In the genomic region with DNA sequence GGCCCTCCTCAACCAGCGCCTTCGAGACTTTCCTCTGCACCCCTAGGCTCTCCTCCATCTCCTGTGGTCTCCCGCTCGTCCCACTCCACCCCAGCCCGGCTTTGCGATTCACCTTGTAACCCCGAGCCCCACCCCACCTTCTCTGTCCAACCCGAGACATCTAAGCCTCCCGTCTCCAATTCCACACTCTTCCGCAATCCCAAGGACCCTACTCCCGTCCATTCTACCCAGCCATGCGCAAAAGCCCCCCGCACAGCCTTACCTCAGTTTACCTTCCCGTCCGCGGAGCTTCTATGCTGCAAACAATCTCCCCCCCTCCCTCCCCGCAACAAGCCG, we compare ENCODE assay signal across 1 cellular context.
TF ChIP-seq lines count a peak whose summit lies in the region.

No MANE protein-coding gene starts in this region.

TF ChIP-seq in K562, 482 proteins besides CTCF, POLR2A, EP300 and RAD21 (continued from another document and continues in another):
- TF ChIP-seq, protein P1, sequence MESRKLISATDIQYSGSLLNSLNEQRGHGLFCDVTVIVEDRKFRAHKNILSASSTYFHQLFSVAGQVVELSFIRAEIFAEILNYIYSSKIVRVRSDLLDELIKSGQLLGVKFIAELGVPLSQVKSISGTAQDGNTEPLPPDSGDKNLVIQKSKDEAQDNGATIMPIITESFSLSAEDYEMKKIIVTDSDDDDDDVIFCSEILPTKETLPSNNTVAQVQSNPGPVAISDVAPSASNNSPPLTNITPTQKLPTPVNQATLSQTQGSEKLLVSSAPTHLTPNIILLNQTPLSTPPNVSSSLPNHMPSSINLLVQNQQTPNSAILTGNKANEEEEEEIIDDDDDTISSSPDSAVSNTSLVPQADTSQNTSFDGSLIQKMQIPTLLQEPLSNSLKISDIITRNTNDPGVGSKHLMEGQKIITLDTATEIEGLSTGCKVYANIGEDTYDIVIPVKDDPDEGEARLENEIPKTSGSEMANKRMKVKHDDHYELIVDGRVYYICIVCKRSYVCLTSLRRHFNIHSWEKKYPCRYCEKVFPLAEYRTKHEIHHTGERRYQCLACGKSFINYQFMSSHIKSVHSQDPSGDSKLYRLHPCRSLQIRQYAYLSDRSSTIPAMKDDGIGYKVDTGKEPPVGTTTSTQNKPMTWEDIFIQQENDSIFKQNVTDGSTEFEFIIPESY (CRISPR knock-in tag; IDR thresholded peaks at IDR 0.05): no peak
- TF ChIP-seq ZNF507 (tag; conservative IDR thresholded peaks at IDR 0.05): no peak
- TF ChIP-seq ATF7 (IDR thresholded peaks at IDR 0.05): no peak
- TF ChIP-seq, protein P2, sequence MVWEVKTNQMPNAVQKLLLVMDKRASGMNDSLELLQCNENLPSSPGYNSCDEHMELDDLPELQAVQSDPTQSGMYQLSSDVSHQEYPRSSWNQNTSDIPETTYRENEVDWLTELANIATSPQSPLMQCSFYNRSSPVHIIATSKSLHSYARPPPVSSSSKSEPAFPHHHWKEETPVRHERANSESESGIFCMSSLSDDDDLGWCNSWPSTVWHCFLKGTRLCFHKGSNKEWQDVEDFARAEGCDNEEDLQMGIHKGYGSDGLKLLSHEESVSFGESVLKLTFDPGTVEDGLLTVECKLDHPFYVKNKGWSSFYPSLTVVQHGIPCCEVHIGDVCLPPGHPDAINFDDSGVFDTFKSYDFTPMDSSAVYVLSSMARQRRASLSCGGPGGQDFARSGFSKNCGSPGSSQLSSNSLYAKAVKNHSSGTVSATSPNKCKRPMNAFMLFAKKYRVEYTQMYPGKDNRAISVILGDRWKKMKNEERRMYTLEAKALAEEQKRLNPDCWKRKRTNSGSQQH (CRISPR knock-in tag; IDR thresholded peaks at IDR 0.05): peak; percentile 88
- 0 out of 2 replicates have a peak, but pooled peaks have one; percentile 17 for TF ChIP-seq MTA1 (IDR thresholded peaks at IDR 0.05; ENCODE audit: borderline replicate concordance)
- no peak for TF ChIP-seq PHB (CRISPR knock-in tag; IDR thresholded peaks at IDR 0.05)
- TF ChIP-seq ARNT (IDR thresholded peaks at IDR 0.05): peak; percentile 38 to 43; a peak in 2 of 4 replicates
- no peak for TF ChIP-seq ZNF354B (CRISPR knock-in tag; IDR thresholded peaks at IDR 0.05)
- TF ChIP-seq RHOXF2B (CRISPR knock-in tag; conservative IDR thresholded peaks at IDR 0.05): no peak
- TF ChIP-seq HMGN3 (IDR thresholded peaks at IDR 0.05; ENCODE audit: borderline replicate concordance, extremely low read depth, insufficient read length, low read depth, low read length): no peak
- no peak for TF ChIP-seq U2AF1 (optimal IDR thresholded peaks at IDR 0.05; ENCODE audit: low read depth, low read length)
- no peak for TF ChIP-seq RBBP5 (IDR thresholded peaks at IDR 0.05; ENCODE audit: borderline replicate concordance, insufficient read depth, low read length, poor library complexity, severe bottlenecking)
- no peak for TF ChIP-seq SRSF3 (IDR thresholded peaks at IDR 0.05; ENCODE audit: insufficient read depth, low read length)
- TF ChIP-seq ZNF778 (CRISPR knock-in tag; IDR thresholded peaks at IDR 0.05): no peak
- no peak for TF ChIP-seq CEBPG (CRISPR knock-in tag; IDR thresholded peaks at IDR 0.05)
- no peak for TF ChIP-seq CEBPG (tag; conservative IDR thresholded peaks at IDR 0.05 in 1 of 2, IDR thresholded peaks at IDR 0.05 in 1 of 2)
- no peak for TF ChIP-seq SMARCB1 (IDR thresholded peaks at IDR 0.05; ENCODE audit: insufficient read length, low read depth)
- TF ChIP-seq, protein P3, sequence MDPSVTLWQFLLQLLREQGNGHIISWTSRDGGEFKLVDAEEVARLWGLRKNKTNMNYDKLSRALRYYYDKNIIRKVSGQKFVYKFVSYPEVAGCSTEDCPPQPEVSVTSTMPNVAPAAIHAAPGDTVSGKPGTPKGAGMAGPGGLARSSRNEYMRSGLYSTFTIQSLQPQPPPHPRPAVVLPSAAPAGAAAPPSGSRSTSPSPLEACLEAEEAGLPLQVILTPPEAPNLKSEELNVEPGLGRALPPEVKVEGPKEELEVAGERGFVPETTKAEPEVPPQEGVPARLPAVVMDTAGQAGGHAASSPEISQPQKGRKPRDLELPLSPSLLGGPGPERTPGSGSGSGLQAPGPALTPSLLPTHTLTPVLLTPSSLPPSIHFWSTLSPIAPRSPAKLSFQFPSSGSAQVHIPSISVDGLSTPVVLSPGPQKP (CRISPR knock-in tag; IDR thresholded peaks at IDR 0.05): no peak
- 0 out of 2 replicates have a peak, but pooled peaks have one; percentile 26 for TF ChIP-seq ZNF57 (CRISPR knock-in tag; IDR thresholded peaks at IDR 0.05)
- TF ChIP-seq, protein P4, sequence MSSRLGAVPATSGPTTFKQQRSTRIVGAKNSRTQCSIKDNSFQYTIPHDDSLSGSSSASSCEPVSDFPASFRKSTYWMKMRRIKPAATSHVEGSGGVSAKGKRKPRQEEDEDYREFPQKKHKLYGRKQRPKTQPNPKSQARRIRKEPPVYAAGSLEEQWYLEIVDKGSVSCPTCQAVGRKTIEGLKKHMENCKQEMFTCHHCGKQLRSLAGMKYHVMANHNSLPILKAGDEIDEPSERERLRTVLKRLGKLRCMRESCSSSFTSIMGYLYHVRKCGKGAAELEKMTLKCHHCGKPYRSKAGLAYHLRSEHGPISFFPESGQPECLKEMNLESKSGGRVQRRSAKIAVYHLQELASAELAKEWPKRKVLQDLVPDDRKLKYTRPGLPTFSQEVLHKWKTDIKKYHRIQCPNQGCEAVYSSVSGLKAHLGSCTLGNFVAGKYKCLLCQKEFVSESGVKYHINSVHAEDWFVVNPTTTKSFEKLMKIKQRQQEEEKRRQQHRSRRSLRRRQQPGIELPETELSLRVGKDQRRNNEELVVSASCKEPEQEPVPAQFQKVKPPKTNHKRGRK (tag; IDR thresholded peaks at IDR 0.05): no peak
- no peak for TF ChIP-seq ZNF24 (IDR thresholded peaks at IDR 0.05)
- TF ChIP-seq ZNF696 (CRISPR knock-in tag; conservative IDR thresholded peaks at IDR 0.05): no peak
- TF ChIP-seq, protein P5, sequence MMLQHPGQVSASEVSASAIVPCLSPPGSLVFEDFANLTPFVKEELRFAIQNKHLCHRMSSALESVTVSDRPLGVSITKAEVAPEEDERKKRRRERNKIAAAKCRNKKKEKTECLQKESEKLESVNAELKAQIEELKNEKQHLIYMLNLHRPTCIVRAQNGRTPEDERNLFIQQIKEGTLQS (IDR thresholded peaks at IDR 0.05): 0 out of 2 replicates have a peak, but pooled peaks have one; percentile 12
- TF ChIP-seq, protein P5 (CRISPR knock-in tag; conservative IDR thresholded peaks at IDR 0.05): no peak
- no peak for TF ChIP-seq BHLHE40 (IDR thresholded peaks at IDR 0.05; ENCODE audit: low read length)
- TF ChIP-seq HIVEP1 (CRISPR knock-in tag; IDR thresholded peaks at IDR 0.05): 0 out of 2 replicates have a peak, but pooled peaks have one; percentile 14
- TF ChIP-seq ZC3H4 (CRISPR knock-in tag; IDR thresholded peaks at IDR 0.05; ENCODE audit: borderline replicate concordance): no peak
- TF ChIP-seq, protein P6, sequence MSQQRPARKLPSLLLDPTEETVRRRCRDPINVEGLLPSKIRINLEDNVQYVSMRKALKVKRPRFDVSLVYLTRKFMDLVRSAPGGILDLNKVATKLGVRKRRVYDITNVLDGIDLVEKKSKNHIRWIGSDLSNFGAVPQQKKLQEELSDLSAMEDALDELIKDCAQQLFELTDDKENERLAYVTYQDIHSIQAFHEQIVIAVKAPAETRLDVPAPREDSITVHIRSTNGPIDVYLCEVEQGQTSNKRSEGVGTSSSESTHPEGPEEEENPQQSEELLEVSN (IDR thresholded peaks at IDR 0.05; ENCODE audit: borderline replicate concordance in 1 of 2, extremely low read depth in 1 of 2, insufficient read depth in 1 of 2, insufficient read length in 1 of 2, low read depth in 1 of 2, low read length in 1 of 2, poor library complexity in 1 of 2, severe bottlenecking in 1 of 2): no peak
- no peak for TF ChIP-seq ZNF551 (CRISPR knock-in tag; IDR thresholded peaks at IDR 0.05)
- no peak for TF ChIP-seq HOXB6 (CRISPR knock-in tag; IDR thresholded peaks at IDR 0.05; ENCODE audit: borderline replicate concordance)
- TF ChIP-seq CHD4 (IDR thresholded peaks at IDR 0.05; ENCODE audit: insufficient read depth, insufficient replicate concordance, low read depth, low read length, poor library complexity, severe bottlenecking): no peak
- no peak for TF ChIP-seq RCOR1 (IDR thresholded peaks at IDR 0.05; ENCODE audit: borderline replicate concordance in 1 of 2, low read depth in 2 of 2, low read length in 2 of 2)
- TF ChIP-seq, protein P7, sequence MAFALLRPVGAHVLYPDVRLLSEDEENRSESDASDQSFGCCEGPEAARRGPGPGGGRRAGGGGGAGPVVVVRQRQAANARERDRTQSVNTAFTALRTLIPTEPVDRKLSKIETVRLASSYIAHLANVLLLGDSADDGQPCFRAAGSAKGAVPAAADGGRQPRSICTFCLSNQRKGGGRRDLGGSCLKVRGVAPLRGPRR (CRISPR knock-in tag; IDR thresholded peaks at IDR 0.05): no peak
- peak; percentile 55; the same call in 1 of the 2 replicates for TF ChIP-seq PHF8 (IDR thresholded peaks at IDR 0.05; ENCODE audit: borderline replicate concordance, low read length)
- TF ChIP-seq, protein P8, sequence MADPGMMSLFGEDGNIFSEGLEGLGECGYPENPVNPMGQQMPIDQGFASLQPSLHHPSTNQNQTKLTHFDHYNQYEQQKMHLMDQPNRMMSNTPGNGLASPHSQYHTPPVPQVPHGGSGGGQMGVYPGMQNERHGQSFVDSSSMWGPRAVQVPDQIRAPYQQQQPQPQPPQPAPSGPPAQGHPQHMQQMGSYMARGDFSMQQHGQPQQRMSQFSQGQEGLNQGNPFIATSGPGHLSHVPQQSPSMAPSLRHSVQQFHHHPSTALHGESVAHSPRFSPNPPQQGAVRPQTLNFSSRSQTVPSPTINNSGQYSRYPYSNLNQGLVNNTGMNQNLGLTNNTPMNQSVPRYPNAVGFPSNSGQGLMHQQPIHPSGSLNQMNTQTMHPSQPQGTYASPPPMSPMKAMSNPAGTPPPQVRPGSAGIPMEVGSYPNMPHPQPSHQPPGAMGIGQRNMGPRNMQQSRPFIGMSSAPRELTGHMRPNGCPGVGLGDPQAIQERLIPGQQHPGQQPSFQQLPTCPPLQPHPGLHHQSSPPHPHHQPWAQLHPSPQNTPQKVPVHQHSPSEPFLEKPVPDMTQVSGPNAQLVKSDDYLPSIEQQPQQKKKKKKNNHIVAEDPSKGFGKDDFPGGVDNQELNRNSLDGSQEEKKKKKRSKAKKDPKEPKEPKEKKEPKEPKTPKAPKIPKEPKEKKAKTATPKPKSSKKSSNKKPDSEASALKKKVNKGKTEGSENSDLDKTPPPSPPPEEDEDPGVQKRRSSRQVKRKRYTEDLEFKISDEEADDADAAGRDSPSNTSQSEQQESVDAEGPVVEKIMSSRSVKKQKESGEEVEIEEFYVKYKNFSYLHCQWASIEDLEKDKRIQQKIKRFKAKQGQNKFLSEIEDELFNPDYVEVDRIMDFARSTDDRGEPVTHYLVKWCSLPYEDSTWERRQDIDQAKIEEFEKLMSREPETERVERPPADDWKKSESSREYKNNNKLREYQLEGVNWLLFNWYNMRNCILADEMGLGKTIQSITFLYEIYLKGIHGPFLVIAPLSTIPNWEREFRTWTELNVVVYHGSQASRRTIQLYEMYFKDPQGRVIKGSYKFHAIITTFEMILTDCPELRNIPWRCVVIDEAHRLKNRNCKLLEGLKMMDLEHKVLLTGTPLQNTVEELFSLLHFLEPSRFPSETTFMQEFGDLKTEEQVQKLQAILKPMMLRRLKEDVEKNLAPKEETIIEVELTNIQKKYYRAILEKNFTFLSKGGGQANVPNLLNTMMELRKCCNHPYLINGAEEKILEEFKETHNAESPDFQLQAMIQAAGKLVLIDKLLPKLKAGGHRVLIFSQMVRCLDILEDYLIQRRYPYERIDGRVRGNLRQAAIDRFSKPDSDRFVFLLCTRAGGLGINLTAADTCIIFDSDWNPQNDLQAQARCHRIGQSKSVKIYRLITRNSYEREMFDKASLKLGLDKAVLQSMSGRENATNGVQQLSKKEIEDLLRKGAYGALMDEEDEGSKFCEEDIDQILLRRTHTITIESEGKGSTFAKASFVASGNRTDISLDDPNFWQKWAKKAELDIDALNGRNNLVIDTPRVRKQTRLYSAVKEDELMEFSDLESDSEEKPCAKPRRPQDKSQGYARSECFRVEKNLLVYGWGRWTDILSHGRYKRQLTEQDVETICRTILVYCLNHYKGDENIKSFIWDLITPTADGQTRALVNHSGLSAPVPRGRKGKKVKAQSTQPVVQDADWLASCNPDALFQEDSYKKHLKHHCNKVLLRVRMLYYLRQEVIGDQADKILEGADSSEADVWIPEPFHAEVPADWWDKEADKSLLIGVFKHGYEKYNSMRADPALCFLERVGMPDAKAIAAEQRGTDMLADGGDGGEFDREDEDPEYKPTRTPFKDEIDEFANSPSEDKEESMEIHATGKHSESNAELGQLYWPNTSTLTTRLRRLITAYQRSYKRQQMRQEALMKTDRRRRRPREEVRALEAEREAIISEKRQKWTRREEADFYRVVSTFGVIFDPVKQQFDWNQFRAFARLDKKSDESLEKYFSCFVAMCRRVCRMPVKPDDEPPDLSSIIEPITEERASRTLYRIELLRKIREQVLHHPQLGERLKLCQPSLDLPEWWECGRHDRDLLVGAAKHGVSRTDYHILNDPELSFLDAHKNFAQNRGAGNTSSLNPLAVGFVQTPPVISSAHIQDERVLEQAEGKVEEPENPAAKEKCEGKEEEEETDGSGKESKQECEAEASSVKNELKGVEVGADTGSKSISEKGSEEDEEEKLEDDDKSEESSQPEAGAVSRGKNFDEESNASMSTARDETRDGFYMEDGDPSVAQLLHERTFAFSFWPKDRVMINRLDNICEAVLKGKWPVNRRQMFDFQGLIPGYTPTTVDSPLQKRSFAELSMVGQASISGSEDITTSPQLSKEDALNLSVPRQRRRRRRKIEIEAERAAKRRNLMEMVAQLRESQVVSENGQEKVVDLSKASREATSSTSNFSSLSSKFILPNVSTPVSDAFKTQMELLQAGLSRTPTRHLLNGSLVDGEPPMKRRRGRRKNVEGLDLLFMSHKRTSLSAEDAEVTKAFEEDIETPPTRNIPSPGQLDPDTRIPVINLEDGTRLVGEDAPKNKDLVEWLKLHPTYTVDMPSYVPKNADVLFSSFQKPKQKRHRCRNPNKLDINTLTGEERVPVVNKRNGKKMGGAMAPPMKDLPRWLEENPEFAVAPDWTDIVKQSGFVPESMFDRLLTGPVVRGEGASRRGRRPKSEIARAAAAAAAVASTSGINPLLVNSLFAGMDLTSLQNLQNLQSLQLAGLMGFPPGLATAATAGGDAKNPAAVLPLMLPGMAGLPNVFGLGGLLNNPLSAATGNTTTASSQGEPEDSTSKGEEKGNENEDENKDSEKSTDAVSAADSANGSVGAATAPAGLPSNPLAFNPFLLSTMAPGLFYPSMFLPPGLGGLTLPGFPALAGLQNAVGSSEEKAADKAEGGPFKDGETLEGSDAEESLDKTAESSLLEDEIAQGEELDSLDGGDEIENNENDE (IDR thresholded peaks at IDR 0.05; ENCODE audit: low read depth, low read length): no peak
- TF ChIP-seq SMARCE1 (IDR thresholded peaks at IDR 0.05): peak; percentile 63; the same call in 1 of the 2 replicates
- TF ChIP-seq ZNF311 (CRISPR knock-in tag; IDR thresholded peaks at IDR 0.05): no peak
- TF ChIP-seq SETDB1 (IDR thresholded peaks at IDR 0.05; ENCODE audit: low read length): no peak
- no peak for TF ChIP-seq CREB1 (IDR thresholded peaks at IDR 0.05)
- no peak for TF ChIP-seq CREB1 (CRISPR knock-in tag; IDR thresholded peaks at IDR 0.05)
- TF ChIP-seq BCOR (IDR thresholded peaks at IDR 0.05): peak; percentile 96
- no peak for TF ChIP-seq CREBBP (IDR thresholded peaks at IDR 0.05; ENCODE audit: low read depth, low read length)
- no peak for TF ChIP-seq NCOA4 (IDR thresholded peaks at IDR 0.05; ENCODE audit: partially characterized antibody)
- TF ChIP-seq SNIP1 (IDR thresholded peaks at IDR 0.05; ENCODE audit: low read depth): no peak
- TF ChIP-seq CBFA2T2 (conservative IDR thresholded peaks at IDR 0.05): no peak
- no peak for TF ChIP-seq NR2F6 (CRISPR knock-in tag; IDR thresholded peaks at IDR 0.05)
- TF ChIP-seq CSDE1 (IDR thresholded peaks at IDR 0.05): no peak
- TF ChIP-seq TCF7L2 (IDR thresholded peaks at IDR 0.05; ENCODE audit: low read depth, low read length): no peak
